Comparison of ENCODE assay signal across 8 cellular contexts in the genomic region with DNA sequence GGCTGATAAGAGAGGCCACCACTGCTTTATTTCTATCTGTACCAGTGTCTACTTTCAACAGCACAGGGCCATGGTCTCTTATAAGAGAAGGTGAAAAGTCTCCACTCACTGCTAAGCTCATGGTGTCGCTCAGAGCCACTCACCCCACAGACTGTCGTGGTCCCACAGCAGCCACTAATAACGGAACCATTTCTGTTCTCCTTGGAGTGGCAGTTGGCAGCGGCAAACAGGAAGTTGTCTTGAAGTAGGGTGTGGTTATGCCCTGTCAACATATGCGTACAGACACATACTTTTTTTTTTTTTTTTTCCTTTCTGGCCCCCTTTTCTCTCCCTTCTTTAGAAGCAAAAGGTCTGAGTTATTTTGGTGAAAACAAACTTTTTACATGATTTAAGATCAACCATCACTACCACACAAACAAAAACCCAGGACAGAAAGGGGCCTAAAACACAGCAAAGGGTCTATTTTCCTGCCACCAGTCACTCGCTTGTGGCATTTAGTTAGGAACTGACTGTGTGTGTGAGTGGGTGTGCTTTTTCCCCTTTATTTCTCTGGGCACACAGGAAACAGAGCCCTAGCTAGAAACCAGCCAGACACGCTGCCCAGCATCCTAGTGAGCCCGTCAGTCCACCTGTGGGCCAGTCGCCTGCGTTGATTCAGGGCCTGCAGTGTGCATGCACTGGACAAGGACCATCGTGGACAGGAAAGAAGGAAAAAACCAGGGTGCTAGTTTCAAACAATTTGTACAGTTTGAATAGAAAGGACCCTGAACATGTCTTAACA.
DNase-seq lines count a peak whose midpoint lies in the region; ATAC-seq, FAIRE-seq and TF ChIP-seq lines count a peak whose summit lies in the region.

No MANE protein-coding gene starts in this region.

- no peaks in the 10 kb centered on the region for H3K27me3 Mint-ChIP-seq in activated naive CD8-positive, alpha-beta T cell treated with anti-CD3 and anti-CD28 coated beads for 36 hours
- no peaks in the 10 kb centered on the region for H3K27me3 Mint-ChIP-seq in neural crest cell (ENCODE audit: low read depth)

- DNase-seq in GM12892 (ENCODE audit: insufficient read length) (no peak), SK-N-MC (ENCODE audit: low read depth, low spot score) (no peak), neural crest cell (ENCODE audit: low read depth, low spot score) (no peak), NCI-H2227 (lab: John Stamatoyannopoulos, UW; ENCODE audit: unreplicated experiment) (no peak)
- peak; percentile 53 for DNase-seq in activated naive CD8-positive, alpha-beta T cell treated with anti-CD3 and anti-CD28 coated beads for 36 hours

- peak overlapping the region; percentile 71 for H3K4me3 Mint-ChIP-seq in activated naive CD8-positive, alpha-beta T cell treated with anti-CD3 and anti-CD28 coated beads for 36 hours
- H3K4me3 Mint-ChIP-seq in neural crest cell: no peak overlapping the region

- H3K9ac ChIP-seq in SK-N-MC (ENCODE audit: insufficient read length): no peak overlapping the region

- no peak for TF ChIP-seq CTCF in neural crest cell (conservative IDR thresholded peaks at IDR 0.05)

- no peaks in the 10 kb centered on the region for H3K9me3 ChIP-seq in SK-N-MC (ENCODE audit: low read depth, low read length)

- no peak for TF ChIP-seq POLR2A in GM12892 (IDR thresholded peaks at IDR 0.05; ENCODE audit: low read depth, low read length)

- H3K9me3 Mint-ChIP-seq in activated naive CD8-positive, alpha-beta T cell treated with anti-CD3 and anti-CD28 coated beads for 36 hours: no peaks in the 10 kb centered on the region
- H3K9me3 Mint-ChIP-seq in neural crest cell: no peaks in the 10 kb centered on the region

- peak overlapping the region; percentile 30; the same call in 1 of the 2 replicates for H3K27ac ChIP-seq in SK-N-MC

- H3K4me3 ChIP-seq in SK-N-MC: no peak overlapping the region

- ATAC-seq in HG02759 (IDR thresholded peaks at IDR 0.05; ENCODE audit: unreplicated experiment): peak; percentile 63
- no peak for ATAC-seq in GM18498 (IDR thresholded peaks at IDR 0.05; ENCODE audit: unreplicated experiment)
- ATAC-seq in GM19328 (IDR thresholded peaks at IDR 0.05; ENCODE audit: unreplicated experiment): no peak

- H3K27ac Mint-ChIP-seq in activated naive CD8-positive, alpha-beta T cell treated with anti-CD3 and anti-CD28 coated beads for 36 hours: peak overlapping the region; percentile 84
- H3K27ac Mint-ChIP-seq in neural crest cell (ENCODE audit: unreplicated experiment): peak overlapping the region; percentile 89

- FAIRE-seq in GM12892 (lab: Jason Lieb, UNC): peak; percentile 50

- H3K4me1 Mint-ChIP-seq in activated naive CD8-positive, alpha-beta T cell treated with anti-CD3 and anti-CD28 coated beads for 36 hours: peaks cover 59% of the 10 kb centered on the region
- peaks cover 6% of the 10 kb centered on the region for H3K4me1 Mint-ChIP-seq in neural crest cell

- no peaks in the 10 kb centered on the region for H3K36me3 ChIP-seq in SK-N-MC (ENCODE audit: insufficient read depth, low read length)

- peaks cover 6% of the 10 kb centered on the region for H3K36me3 Mint-ChIP-seq in activated naive CD8-positive, alpha-beta T cell treated with anti-CD3 and anti-CD28 coated beads for 36 hours
- no peaks in the 10 kb centered on the region for H3K36me3 Mint-ChIP-seq in neural crest cell (ENCODE audit: low read depth)
